In the genomic region with DNA sequence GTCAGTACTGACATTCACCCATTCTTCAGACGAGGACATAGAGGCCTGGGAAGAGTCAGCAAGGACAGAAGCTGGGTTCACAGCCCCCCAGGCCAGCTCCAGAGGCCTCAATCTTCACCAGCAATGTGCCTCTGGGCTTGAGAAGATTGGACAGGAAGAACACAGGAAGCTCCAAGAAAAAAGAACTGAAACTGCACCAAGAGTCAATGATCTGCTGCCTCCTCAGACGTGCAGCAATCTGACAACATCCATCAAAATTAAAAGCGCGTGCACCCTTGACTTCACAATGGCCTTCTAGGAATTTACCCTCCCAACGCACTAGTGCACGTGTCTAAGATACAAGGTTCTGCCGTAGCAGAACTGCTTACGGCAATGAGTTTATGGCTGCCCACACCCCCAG, we compare ENCODE assay signal across 8 cellular contexts. TPM values are rescaled to one million over a fixed set of nuclear protein-coding genes. Genes with fewer than 3 reads are reported as not detected.
"Had no signal": no experiment of that assay in that cellular context is flagged by ENCODE, and none has a peak within 500 bp of the region (broad histone marks: within the 10 kb centered on the region; RNA-seq: fewer than 3 reads in every experiment).

No MANE protein-coding gene starts in this region.

RNA-seq across cellular contexts. Expression of a gene that starts 38.0 kb away (rescaled TPM):
- total RNA-seq: LHCN-M2, MCF 10A, NCI-H460, OCI-LY7, PC-9, Right ventricle myocardium inferior, RPMI7951, SK-MEL-5 had no signal
